9 cellular contexts compared by ENCODE assay signal in the genomic region with DNA sequence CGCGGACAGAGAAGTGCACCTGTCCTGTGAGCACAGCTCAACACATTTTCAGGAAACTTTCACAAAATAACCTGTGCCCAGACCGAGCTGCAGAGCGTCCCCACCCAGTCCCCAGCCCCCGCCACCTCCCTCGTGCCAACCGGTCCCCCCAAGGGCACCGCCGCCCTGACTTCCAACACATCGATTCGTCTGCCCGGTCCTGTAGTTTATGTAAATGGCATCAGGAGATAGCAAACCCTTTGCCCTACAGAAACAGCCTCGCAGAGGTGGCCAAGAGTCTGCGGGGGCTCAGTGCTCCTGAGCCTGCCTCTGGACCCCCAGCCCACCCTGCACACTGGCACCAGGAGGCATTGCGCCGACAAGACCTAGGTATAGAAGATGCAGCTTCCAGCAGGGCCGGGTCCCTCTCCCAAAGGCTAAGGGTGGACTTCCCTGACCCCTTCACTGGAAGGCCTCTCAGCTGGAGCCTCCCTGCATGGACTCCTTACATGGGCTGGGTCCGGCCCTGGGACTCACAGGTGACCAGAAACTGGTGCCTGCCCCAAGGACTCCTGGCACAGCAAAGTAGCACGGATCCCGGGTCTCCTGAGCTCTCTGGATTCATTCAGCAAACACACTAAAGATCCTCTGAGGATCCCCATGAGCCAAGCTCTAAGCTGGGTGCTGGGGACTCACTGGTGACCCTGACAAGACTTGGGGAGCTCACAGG. TPM values are rescaled to one million over a fixed set of nuclear protein-coding genes. Genes with fewer than 3 reads are reported as not detected.
A peak's percentile ranks its signal among the peaks of the same experiment; 100 is the strongest.
DNase-seq lines count a peak whose midpoint lies in the region; ATAC-seq, FAIRE-seq and TF ChIP-seq lines count a peak whose summit lies in the region.
"Had no signal": no experiment of that assay in that cellular context is flagged by ENCODE, and none has a peak within 500 bp of the region (broad histone marks: within the 10 kb centered on the region; RNA-seq: fewer than 3 reads in every experiment).

No MANE protein-coding gene starts in this region.

- peak overlapping the region; percentile 95 for H3K4me2 ChIP-seq in HepG2 (ENCODE audit: low read depth, low read length)

- H3K9me3 ChIP-seq in adipocyte (ENCODE audit: control insufficient read depth, low read length): no peaks in the 10 kb centered on the region
- H3K9me3 ChIP-seq in HepG2 (ENCODE audit: low read length): no peaks in the 10 kb centered on the region
- no peaks in the 10 kb centered on the region for H3K9me3 ChIP-seq in thoracic aorta

- TF ChIP-seq CTCF in HepG2 (CRISPR knock-in tag; IDR thresholded peaks at IDR 0.05): no peak
- no peak for TF ChIP-seq CTCF in thoracic aorta (IDR thresholded peaks at IDR 0.05)

- FAIRE-seq in HepG2 (lab: Jason Lieb, UNC): no peak

- H3K36me3 ChIP-seq in adipocyte (ENCODE audit: control insufficient read depth, insufficient read depth, low read length, severe bottlenecking): no peaks in the 10 kb centered on the region
- H3K36me3 ChIP-seq in HepG2 (replicated peaks in 1 of 2; ENCODE audit: control insufficient read depth in 1 of 2, insufficient read depth in 2 of 2, low read length in 2 of 2): no peaks in the 10 kb centered on the region
- no peaks in the 10 kb centered on the region for H3K36me3 ChIP-seq in thoracic aorta

- no peak for TF ChIP-seq RAD21 in HepG2 (CRISPR knock-in tag; IDR thresholded peaks at IDR 0.05)

- TF ChIP-seq EP300 in HepG2 (IDR thresholded peaks at IDR 0.05; ENCODE audit: low read depth in 2 of 2, low read length in 2 of 2): no peak
- TF ChIP-seq EP300 in HepG2 (CRISPR knock-in tag; IDR thresholded peaks at IDR 0.05; ENCODE audit: borderline replicate concordance): no peak

- no peak overlapping the region for H3K27ac ChIP-seq in HepG2 (ENCODE audit: extremely low read length, insufficient read depth, low read length)
- peak overlapping the region in 1 of 2 donors; percentile 37 for H3K27ac ChIP-seq in thoracic aorta

- H3K27me3 ChIP-seq in adipocyte (replicated peaks; ENCODE audit: control insufficient read depth, insufficient read depth, low read length): no peaks in the 10 kb centered on the region
- peaks cover 24 to 56% of the 10 kb centered on the region in 2 experiments; a peak in 4 of 5 replicates for H3K27me3 ChIP-seq in HepG2 (ENCODE audit: control insufficient read depth in 1 of 2, insufficient read depth in 2 of 2, low read length in 2 of 2)
- no peaks in the 10 kb centered on the region for H3K27me3 ChIP-seq in thoracic aorta (replicated peaks; ENCODE audit: insufficient read depth)

- ATAC-seq in HepG2: peak; percentile 4
- no peak for ATAC-seq in thoracic aorta (ENCODE audit: insufficient number of reproducible peaks, low FRiP score, low read depth)
- ATAC-seq in HG02840 (IDR thresholded peaks at IDR 0.05; ENCODE audit: low FRiP score, unreplicated experiment): no peak
- ATAC-seq in GM18867 (IDR thresholded peaks at IDR 0.05; ENCODE audit: unreplicated experiment): no peak

- no peaks in the 10 kb centered on the region for H3K36me3 Mint-ChIP-seq in activated T-cell treated with anti-CD3 and anti-CD28 coated beads, Interleukin-2, amount 50 U/mL, for 24 hours (ENCODE audit: low read depth)

- 0% methylated on average over 2 of the region's 20 CpGs for WGBS in HepG2 (ENCODE audit: low lambda C conversion rate)

- intact Hi-C loops in HepG2 (cut with micrococcal nuclease; ENCODE audit: unreplicated experiment): no loop called here

- POLR2A ChIA-PET in HepG2 (lab: Yijun Ruan, JAX): no interaction called here

- no peaks in the 10 kb centered on the region for H3K9me3 Mint-ChIP-seq in activated T-cell treated with anti-CD3 and anti-CD28 coated beads, Interleukin-2, amount 50 U/mL, for 24 hours

- no peak overlapping the region for H3K27ac Mint-ChIP-seq in activated T-cell treated with anti-CD3 and anti-CD28 coated beads, Interleukin-2, amount 50 U/mL, for 24 hours

- in situ Hi-C loops in HepG2 (cut with HindIII; ENCODE audit: extremely low pct_ligation_motif_present, low pct_unique_long_range_greater_than_20kb): loop anchor here (25.0 kb wide), 1 partner anchor 714 kb away; no protein-coding TSS in a partner anchor

- H3K4me1 ChIP-seq in adipocyte (ENCODE audit: control insufficient read depth, insufficient read depth, low read length): peaks cover 19% of the 10 kb centered on the region
- peaks cover 47% of the 10 kb centered on the region for H3K4me1 ChIP-seq in HepG2 (ENCODE audit: insufficient read depth, low read length)
- peaks cover 44 to 68% of the 10 kb centered on the region in 2 donors for H3K4me1 ChIP-seq in thoracic aorta (ENCODE audit: control insufficient read depth in 1 of 2, low read depth in 2 of 2)

- no peak for DNase-seq in activated T-cell treated with anti-CD3 and anti-CD28 coated beads, Interleukin-2, amount 50 U/mL, for 24 hours
- no peak for DNase-seq in activated T-cell treated with anti-CD3 and anti-CD28 coated beads for 4 hours
- no peak for DNase-seq in adipocyte (ENCODE audit: low read depth)
- DNase-seq in HepG2 (ENCODE audit: low spot score): no peak
- no peak for DNase-seq in thoracic aorta (ENCODE audit: low spot score)
- DNase-seq in dermis blood vessel endothelial cell: no peak
- DNase-seq: NCI-H524 treated with DMSO at 0.1 percent for 48 hours had no signal

- CTCF ChIA-PET in HepG2 (lab: Yijun Ruan, JAX; ENCODE audit: low intra/inter-chr PET ratio, low total read pairs): no interaction called here

- H2AFZ ChIP-seq in HepG2 (ENCODE audit: low read length): no peak overlapping the region

- no peaks in the 10 kb centered on the region for H4K20me1 ChIP-seq in HepG2 (ENCODE audit: insufficient read depth, low read length)

- H3K4me3 ChIP-seq in adipocyte (ENCODE audit: low read length) (peak overlapping the region; percentile 81), HepG2 (replicated peaks in 1 of 3; ENCODE audit: insufficient read depth in 1 of 3, low read depth in 2 of 3, low read length in 3 of 3) (peak overlapping the region; percentile 52 to 71 (median 66); a peak in 4 of 6 replicates), thoracic aorta (peak overlapping the region; percentile 87)

- H3K9ac ChIP-seq in adipocyte (ENCODE audit: low read length) (peak overlapping the region; percentile 67), HepG2 (ENCODE audit: insufficient read depth, low read depth, low read length) (no peak overlapping the region; the same call in 1 of the 2 replicates)

- no peak for TF ChIP-seq POLR2A in HepG2 (IDR thresholded peaks at IDR 0.05; ENCODE audit: insufficient read depth in 1 of 2, low read depth in 2 of 2, low read length in 2 of 2)

- peaks cover 19% of the 10 kb centered on the region for H3K4me1 Mint-ChIP-seq in activated T-cell treated with anti-CD3 and anti-CD28 coated beads, Interleukin-2, amount 50 U/mL, for 24 hours (ENCODE audit: low read depth)

- peaks cover 27% of the 10 kb centered on the region for H3K27me3 Mint-ChIP-seq in activated T-cell treated with anti-CD3 and anti-CD28 coated beads, Interleukin-2, amount 50 U/mL, for 24 hours

- peak overlapping the region; percentile 68 for H3K4me3 Mint-ChIP-seq in activated T-cell treated with anti-CD3 and anti-CD28 coated beads, Interleukin-2, amount 50 U/mL, for 24 hours

- H3K79me2 ChIP-seq in HepG2 (ENCODE audit: insufficient read depth, low read length): no peaks in the 10 kb centered on the region

- BruUV-seq in HepG2 (replicated peaks; lab: Mats Ljungman, UMichigan): no TSS peak

RNA-seq across cellular contexts. Expression of a gene that starts 6.6 kb away (rescaled TPM):
- total RNA-seq in HepG2 (2016; rRNA removed; fragmentation: Illumina TruSeq; extraction: Trizol) (1.9 and 3.5 TPM in 2 replicates), thoracic aorta (10 to 100 TPM; 23.4 to 32.9 TPM), dermis blood vessel endothelial cell (36.9 and 50.9 TPM in 2 replicates)
- 0.51 and 0.62 TPM in 2 replicates for total RNA-seq in HepG2 (2016; cell fraction: cytosol; rRNA removed; fragmentation: Illumina TruSeq; extraction: Trizol; ENCODE audit: low read depth)
- 1.4 and 3.4 TPM in 2 replicates for total RNA-seq in HepG2 (2016; cell fraction: insoluble cytoplasmic fraction; rRNA removed; fragmentation: Illumina TruSeq; extraction: Trizol)
- total RNA-seq in HepG2 (2016; cell fraction: membrane; rRNA removed; fragmentation: Illumina TruSeq; extraction: Trizol): 0.99 and 1.2 TPM in 2 replicates
- total RNA-seq in HepG2 (2016; cell fraction: nucleus; rRNA removed; fragmentation: Illumina TruSeq; extraction: Trizol): 3.3 and 4.4 TPM in 2 replicates
- polyA plus RNA-seq in HepG2 (2011; rRNA removed): 1.9 and 2.6 TPM in 2 replicates
- 1.1 and 1.7 TPM in 2 replicates for polyA plus RNA-seq in HepG2 (2011; cell fraction: cytosol; rRNA removed)
- 17.2 and 22.8 TPM in 2 replicates for polyA plus RNA-seq in HepG2 (2011; cell fraction: nucleus; rRNA removed)
- polyA plus RNA-seq in HepG2 (2012): 1.4 and 1.5 TPM in 2 replicates
- polyA plus RNA-seq in HepG2 (2016; cell fraction: cytosol; fragmentation: Illumina TruSeq; extraction: Trizol; ENCODE audit: low read depth): 0.23 and 0.25 TPM in 2 replicates
- polyA plus RNA-seq in HepG2 (2016; cell fraction: insoluble cytoplasmic fraction; fragmentation: Illumina TruSeq; extraction: Trizol; ENCODE audit: low read depth): 1.9 and 2.0 TPM in 2 replicates
- 0.45 and 0.71 TPM in 2 replicates for polyA plus RNA-seq in HepG2 (2016; cell fraction: membrane; fragmentation: Illumina TruSeq; extraction: Trizol; ENCODE audit: low read depth)
- 9.3 and 11.3 TPM in 2 replicates for polyA plus RNA-seq in HepG2 (2016; cell fraction: nucleus; fragmentation: Illumina TruSeq; extraction: Trizol; ENCODE audit: insufficient read depth, low read depth)
- polyA minus RNA-seq in HepG2 (2011; rRNA and poly(A)+ RNA removed; ENCODE audit: low replicate concordance): 1.9 and 3.8 TPM in 2 replicates
- 1.4 TPM in 2 replicates for polyA minus RNA-seq in HepG2 (2011; cell fraction: cytosol; rRNA and poly(A)+ RNA removed)
- polyA minus RNA-seq in HepG2 (2011; cell fraction: nucleus; rRNA and poly(A)+ RNA removed): 2.6 and 3.0 TPM in 2 replicates

RNA-seq across cellular contexts. Expression of a gene that starts 32.0 kb away (rescaled TPM):
- total RNA-seq in HepG2 (2016; rRNA removed; fragmentation: Illumina TruSeq; extraction: Trizol): 0.55 and 1.5 TPM in 2 replicates
- total RNA-seq in HepG2 (2016; cell fraction: cytosol; rRNA removed; fragmentation: Illumina TruSeq; extraction: Trizol; ENCODE audit: low read depth): 0.40 and 0.44 TPM in 2 replicates
- total RNA-seq in HepG2 (2016; cell fraction: insoluble cytoplasmic fraction; rRNA removed; fragmentation: Illumina TruSeq; extraction: Trizol): 0.13 and 0.97 TPM in 2 replicates
- 0.34 and 0.37 TPM in 2 replicates for total RNA-seq in HepG2 (2016; cell fraction: membrane; rRNA removed; fragmentation: Illumina TruSeq; extraction: Trizol)
- total RNA-seq in HepG2 (2016; cell fraction: nucleus; rRNA removed; fragmentation: Illumina TruSeq; extraction: Trizol): 1.5 and 1.6 TPM in 2 replicates
- 1.4 and 1.6 TPM in 2 replicates for polyA plus RNA-seq in HepG2 (2011; rRNA removed)
- 0.47 and 0.64 TPM in 2 replicates for polyA plus RNA-seq in HepG2 (2011; cell fraction: cytosol; rRNA removed)
- 18.5 and 21.8 TPM in 2 replicates for polyA plus RNA-seq in HepG2 (2011; cell fraction: nucleus; rRNA removed)
- polyA plus RNA-seq in HepG2 (2012): 3.9 and 4.6 TPM in 2 replicates
- polyA plus RNA-seq in HepG2 (2016; cell fraction: cytosol; fragmentation: Illumina TruSeq; extraction: Trizol; ENCODE audit: low read depth): 0.43 TPM in 1 of 2 replicates, not detected in the other
- 0.17 and 0.44 TPM in 2 replicates for polyA plus RNA-seq in HepG2 (2016; cell fraction: insoluble cytoplasmic fraction; fragmentation: Illumina TruSeq; extraction: Trizol; ENCODE audit: low read depth)
- polyA plus RNA-seq in HepG2 (2016; cell fraction: membrane; fragmentation: Illumina TruSeq; extraction: Trizol; ENCODE audit: low read depth): 0.17 TPM in 1 of 2 replicates, not detected in the other
- 5.2 and 7.0 TPM in 2 replicates for polyA plus RNA-seq in HepG2 (2016; cell fraction: nucleus; fragmentation: Illumina TruSeq; extraction: Trizol; ENCODE audit: insufficient read depth, low read depth)
- 0.68 and 1.8 TPM in 2 replicates for polyA minus RNA-seq in HepG2 (2011; rRNA and poly(A)+ RNA removed; ENCODE audit: low replicate concordance)
- not detected in 2 replicates for polyA minus RNA-seq in HepG2 (2011; cell fraction: cytosol; rRNA and poly(A)+ RNA removed)
- polyA minus RNA-seq in HepG2 (2011; cell fraction: nucleus; rRNA and poly(A)+ RNA removed): 1.3 and 1.9 TPM in 2 replicates
- 10 to 100 TPM in 1 of 2 donors, 1 to 10 TPM in 1; 9.5 to 48.2 TPM for total RNA-seq in thoracic aorta
- total RNA-seq in dermis blood vessel endothelial cell: 8.0 and 17.4 TPM in 2 replicates

RNA-seq across cellular contexts. Expression of a gene that starts 56.3 kb away (rescaled TPM):
- 20.2 and 24.7 TPM in 2 replicates for total RNA-seq in HepG2 (2016; rRNA removed; fragmentation: Illumina TruSeq; extraction: Trizol)
- 4.3 and 6.3 TPM in 2 replicates for total RNA-seq in HepG2 (2016; cell fraction: cytosol; rRNA removed; fragmentation: Illumina TruSeq; extraction: Trizol; ENCODE audit: low read depth)
- 19.4 and 25.8 TPM in 2 replicates for total RNA-seq in HepG2 (2016; cell fraction: insoluble cytoplasmic fraction; rRNA removed; fragmentation: Illumina TruSeq; extraction: Trizol)
- total RNA-seq in HepG2 (2016; cell fraction: membrane; rRNA removed; fragmentation: Illumina TruSeq; extraction: Trizol): 5.9 and 8.3 TPM in 2 replicates
- 26.3 and 28.9 TPM in 2 replicates for total RNA-seq in HepG2 (2016; cell fraction: nucleus; rRNA removed; fragmentation: Illumina TruSeq; extraction: Trizol)
- polyA plus RNA-seq in HepG2 (2011; rRNA removed): 13.0 and 18.0 TPM in 2 replicates
- polyA plus RNA-seq in HepG2 (2011; cell fraction: cytosol; rRNA removed): 4.1 and 6.3 TPM in 2 replicates
- 21.8 and 23.2 TPM in 2 replicates for polyA plus RNA-seq in HepG2 (2011; cell fraction: nucleus; rRNA removed)
- 5.5 and 7.7 TPM in 2 replicates for polyA plus RNA-seq in HepG2 (2012)
- 1.00 and 1.3 TPM in 2 replicates for polyA plus RNA-seq in HepG2 (2016; cell fraction: cytosol; fragmentation: Illumina TruSeq; extraction: Trizol; ENCODE audit: low read depth)
- 11.8 and 15.3 TPM in 2 replicates for polyA plus RNA-seq in HepG2 (2016; cell fraction: insoluble cytoplasmic fraction; fragmentation: Illumina TruSeq; extraction: Trizol; ENCODE audit: low read depth)
- polyA plus RNA-seq in HepG2 (2016; cell fraction: membrane; fragmentation: Illumina TruSeq; extraction: Trizol; ENCODE audit: low read depth): 2.0 and 2.6 TPM in 2 replicates
- 25.2 and 25.4 TPM in 2 replicates for polyA plus RNA-seq in HepG2 (2016; cell fraction: nucleus; fragmentation: Illumina TruSeq; extraction: Trizol; ENCODE audit: insufficient read depth, low read depth)
- polyA minus RNA-seq in HepG2 (2011; rRNA and poly(A)+ RNA removed; ENCODE audit: low replicate concordance): 14.0 and 45.5 TPM in 2 replicates
- polyA minus RNA-seq in HepG2 (2011; cell fraction: cytosol; rRNA and poly(A)+ RNA removed): 5.5 and 8.8 TPM in 2 replicates
- 63.2 and 74.2 TPM in 2 replicates for polyA minus RNA-seq in HepG2 (2011; cell fraction: nucleus; rRNA and poly(A)+ RNA removed)
- 10 to 100 TPM; 15.3 to 38.9 TPM for total RNA-seq in thoracic aorta
- 27.1 and 30.6 TPM in 2 replicates for total RNA-seq in dermis blood vessel endothelial cell

RNA-seq across cellular contexts. Expression of a gene that starts 57.1 kb away (rescaled TPM):
- total RNA-seq in HepG2 (2016; rRNA removed; fragmentation: Illumina TruSeq; extraction: Trizol): 0.98 and 1.4 TPM in 2 replicates
- total RNA-seq in HepG2 (2016; cell fraction: cytosol; rRNA removed; fragmentation: Illumina TruSeq; extraction: Trizol; ENCODE audit: low read depth): 0.26 and 0.30 TPM in 2 replicates
- total RNA-seq in HepG2 (2016; cell fraction: insoluble cytoplasmic fraction; rRNA removed; fragmentation: Illumina TruSeq; extraction: Trizol): 1.4 and 1.7 TPM in 2 replicates
- 1.1 and 2.0 TPM in 2 replicates for total RNA-seq in HepG2 (2016; cell fraction: membrane; rRNA removed; fragmentation: Illumina TruSeq; extraction: Trizol)
- total RNA-seq in HepG2 (2016; cell fraction: nucleus; rRNA removed; fragmentation: Illumina TruSeq; extraction: Trizol): 1.1 TPM in 2 replicates
- 1.6 and 1.9 TPM in 2 replicates for polyA plus RNA-seq in HepG2 (2011; rRNA removed)
- polyA plus RNA-seq in HepG2 (2011; cell fraction: cytosol; rRNA removed): 1.8 and 2.4 TPM in 2 replicates
- 0.93 and 1.9 TPM in 2 replicates for polyA plus RNA-seq in HepG2 (2011; cell fraction: nucleus; rRNA removed)
- polyA plus RNA-seq in HepG2 (2012): 0.30 and 0.32 TPM in 2 replicates
- 0.71 and 0.72 TPM in 2 replicates for polyA plus RNA-seq in HepG2 (2016; cell fraction: cytosol; fragmentation: Illumina TruSeq; extraction: Trizol; ENCODE audit: low read depth)
- polyA plus RNA-seq in HepG2 (2016; cell fraction: insoluble cytoplasmic fraction; fragmentation: Illumina TruSeq; extraction: Trizol; ENCODE audit: low read depth): 0.81 and 1.2 TPM in 2 replicates
- polyA plus RNA-seq in HepG2 (2016; cell fraction: membrane; fragmentation: Illumina TruSeq; extraction: Trizol; ENCODE audit: low read depth): 1.2 TPM in 2 replicates
- 1.9 and 2.5 TPM in 2 replicates for polyA plus RNA-seq in HepG2 (2016; cell fraction: nucleus; fragmentation: Illumina TruSeq; extraction: Trizol; ENCODE audit: insufficient read depth, low read depth)
- polyA minus RNA-seq in HepG2 (2011; rRNA and poly(A)+ RNA removed; ENCODE audit: low replicate concordance): 0.09 and 5.5 TPM in 2 replicates
- polyA minus RNA-seq in HepG2 (2011; cell fraction: cytosol; rRNA and poly(A)+ RNA removed): 0.79 and 1.3 TPM in 2 replicates
- polyA minus RNA-seq in HepG2 (2011; cell fraction: nucleus; rRNA and poly(A)+ RNA removed): 0.26 and 1.2 TPM in 2 replicates
- total RNA-seq in thoracic aorta: under 1 TPM in 1 of 2 donors, not detected in 1; 0.81 TPM
- total RNA-seq in dermis blood vessel endothelial cell: under 0.01 TPM in 1 of 2 replicates, not detected in the other
